In genomic region chr1:57423135-57424131, GRCh38 we compare ENCODE assay signal across 9 cellular contexts. TPM values are rescaled to one million over a fixed set of nuclear protein-coding genes. Genes with fewer than 3 reads are reported as not detected.
DNase-seq lines count a peak whose midpoint lies in the region; ATAC-seq, FAIRE-seq and TF ChIP-seq lines count a peak whose summit lies in the region.
"Had no signal": no experiment of that assay in that cellular context is flagged by ENCODE, and none has a peak within 500 bp of the region (broad histone marks: within the 10 kb centered on the region; RNA-seq: fewer than 3 reads in every experiment).

TSS of gene DAB1 (minus strand) at chr1:57424060. CDS start at chr1:57291030, 133,030 bp downstream.

- WGBS in A549 (ENCODE audit: missing lambda C conversion rate) = 24% methylated on average over 34 of the region's 85 CpGs
- 2% methylated on average over 85 of the region's 85 CpGs for WGBS in liver
- 1% methylated on average over 44 to 52 of the region's 85 CpGs for WGBS in tibial nerve, 2 donors

- H3K27ac ChIP-seq in A549 (no peak within 1 kb of the TSS), liver (ENCODE audit: low read depth in 1 of 2, low read length in 2 of 2) (no peak within 1 kb of the TSS), tibial nerve (peak within 1 kb of the TSS; percentile 42 to 84 (median 73))

- no peak for DNase-seq in A549 (ENCODE audit: low read depth in 1 of 2, low spot score in 1 of 2)
- DNase-seq in HFFc6 = no peak
- DNase-seq in cerebellum (ENCODE audit: low spot score) = peak; percentile 53
- DNase-seq in tibial nerve (ENCODE audit: low spot score in 2 of 2) = no peak

- no peak for TF ChIP-seq RAD21 in A549 (conservative IDR thresholded peaks at IDR 0.05 in 1 of 2, IDR thresholded peaks at IDR 0.05 in 1 of 2)
- TF ChIP-seq RAD21 in liver (IDR thresholded peaks at IDR 0.05) = no peak

- CTCF ChIA-PET in A549 (lab: Yijun Ruan, JAX) = interaction anchor here (0.7 to 1.7 kb wide), 2 partner anchors 12 to 601 kb away, joined by 3 to 5 read pairs; no protein-coding TSS in a partner anchor

- no peak within 1 kb of the TSS for H3K9ac ChIP-seq in liver (ENCODE audit: low read depth in 1 of 2, low read length in 2 of 2)

- H3K4me3 Mint-ChIP-seq in HFFc6 = peak within 1 kb of the TSS; percentile 86

- H3K36me3 Mint-ChIP-seq in HFFc6 (ENCODE audit: low read depth) = no peaks in the 10 kb centered on the region

- TF ChIP-seq POLR2A in A549 (IDR thresholded peaks at IDR 0.05; ENCODE audit: low read length) (no peak), tibial nerve (IDR thresholded peaks at IDR 0.05) (no peak)

- ATAC-seq in A549 = peak; percentile 66 to 69; a peak in 5 of 6 replicates
- ATAC-seq in GM18870 (IDR thresholded peaks at IDR 0.05; ENCODE audit: unreplicated experiment) = no peak
- ATAC-seq in GM18519 (IDR thresholded peaks at IDR 0.05; ENCODE audit: low FRiP score, unreplicated experiment) = no peak
- ATAC-seq in GM18502 (IDR thresholded peaks at IDR 0.05; ENCODE audit: poor library complexity, unreplicated experiment) = no peak

- POLR2A ChIA-PET in A549 (lab: Yijun Ruan, JAX) = no interaction called here

- no peak for FAIRE-seq in A549 (lab: Jason Lieb, UNC)

- H3K4me1 ChIP-seq in A549 = peaks cover 3% of the 10 kb centered on the region; the same call in 1 of the 3 replicates
- peaks cover 9 to 31% (median 26%) of the 10 kb centered on the region in 4 donors for H3K4me1 ChIP-seq in liver (ENCODE audit: control insufficient read depth in 4 of 4, insufficient read depth in 4 of 4, low read length in 3 of 4)
- H3K4me1 ChIP-seq in tibial nerve = peaks cover 0 to 28% (median 3%) of the 10 kb centered on the region in 4 donors

- TF ChIP-seq EP300 in A549 (IDR thresholded peaks at IDR 0.05) (no peak), tibial nerve (IDR thresholded peaks at IDR 0.05) (no peak)

- H3K4me2 ChIP-seq in A549 = peak within 1 kb of the TSS; percentile 82

- H3K27me3 ChIP-seq in liver (ENCODE audit: control insufficient read depth in 4 of 4, insufficient read depth in 4 of 4, low read length in 3 of 4) = peaks cover 0 to 13% (median 5%) of the 10 kb centered on the region in 4 donors
- peaks cover 0 to 51% of the 10 kb centered on the region in 2 donors for H3K27me3 ChIP-seq in tibial nerve

- H3K27me3 Mint-ChIP-seq in HFFc6 (ENCODE audit: insufficient read depth) = peaks cover 33% of the 10 kb centered on the region

- TF ChIP-seq CTCF in A549 (IDR thresholded peaks at IDR 0.05) = no peak
- TF ChIP-seq CTCF in HFFc6 (IDR thresholded peaks at IDR 0.05) = no peak
- TF ChIP-seq CTCF in liver (IDR thresholded peaks at IDR 0.05; ENCODE audit: low read depth, low read length, missing input control) = no peak
- no peak for TF ChIP-seq CTCF in tibial nerve (IDR thresholded peaks at IDR 0.05)

- peaks cover 21% of the 10 kb centered on the region for H3K4me1 Mint-ChIP-seq in HFFc6 (ENCODE audit: low read depth)

- no peaks in the 10 kb centered on the region for H3K9me3 Mint-ChIP-seq in HFFc6

- no peaks in the 10 kb centered on the region for H3K9me3 ChIP-seq in A549
- no peaks in the 10 kb centered on the region for H3K9me3 ChIP-seq in liver (ENCODE audit: control insufficient read depth in 4 of 4, low read length in 3 of 4)
- no peaks in the 10 kb centered on the region for H3K9me3 ChIP-seq in tibial nerve

- H3K36me3 ChIP-seq in liver (ENCODE audit: control insufficient read depth in 4 of 4, insufficient read depth in 3 of 4, low read depth in 1 of 4, low read length in 3 of 4) (no peaks in the 10 kb centered on the region), tibial nerve (no peaks in the 10 kb centered on the region)

- no peak within 1 kb of the TSS for H3K27ac Mint-ChIP-seq in HFFc6

- H3K4me3 ChIP-seq in A549 = peak within 1 kb of the TSS; percentile 36
- H3K4me3 ChIP-seq in liver (ENCODE audit: low read depth in 1 of 3, low read length in 3 of 3) = peak within 1 kb of the TSS; percentile 18 to 67 (median 67)
- H3K4me3 ChIP-seq in tibial nerve = peak within 1 kb of the TSS; percentile 34 to 60 (median 45)

TF ChIP-seq in A549, 52 proteins besides CTCF, POLR2A, EP300 and RAD21:
- TF ChIP-seq, protein P1, sequence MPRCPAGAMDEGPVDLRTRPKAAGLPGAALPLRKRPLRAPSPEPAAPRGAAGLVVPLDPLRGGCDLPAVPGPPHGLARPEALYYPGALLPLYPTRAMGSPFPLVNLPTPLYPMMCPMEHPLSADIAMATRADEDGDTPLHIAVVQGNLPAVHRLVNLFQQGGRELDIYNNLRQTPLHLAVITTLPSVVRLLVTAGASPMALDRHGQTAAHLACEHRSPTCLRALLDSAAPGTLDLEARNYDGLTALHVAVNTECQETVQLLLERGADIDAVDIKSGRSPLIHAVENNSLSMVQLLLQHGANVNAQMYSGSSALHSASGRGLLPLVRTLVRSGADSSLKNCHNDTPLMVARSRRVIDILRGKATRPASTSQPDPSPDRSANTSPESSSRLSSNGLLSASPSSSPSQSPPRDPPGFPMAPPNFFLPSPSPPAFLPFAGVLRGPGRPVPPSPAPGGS (IDR thresholded peaks at IDR 0.05) = no peak
- TF ChIP-seq RNF2 (IDR thresholded peaks at IDR 0.05; ENCODE audit: borderline replicate concordance, low read depth) (no peak), HOXB5 (CRISPR knock-in tag; IDR thresholded peaks at IDR 0.05) (no peak), EHF (CRISPR knock-in tag; IDR thresholded peaks at IDR 0.05) (no peak), HDAC2 (IDR thresholded peaks at IDR 0.05) (no peak), CHD4 (IDR thresholded peaks at IDR 0.05; ENCODE audit: borderline replicate concordance) (no peak), HEYL (CRISPR knock-in tag; IDR thresholded peaks at IDR 0.05) (no peak), CHD2 (IDR thresholded peaks at IDR 0.05; ENCODE audit: low read length, partially characterized antibody) (no peak), CBX8 (IDR thresholded peaks at IDR 0.05) (no peak)
- TF ChIP-seq, protein P2, sequence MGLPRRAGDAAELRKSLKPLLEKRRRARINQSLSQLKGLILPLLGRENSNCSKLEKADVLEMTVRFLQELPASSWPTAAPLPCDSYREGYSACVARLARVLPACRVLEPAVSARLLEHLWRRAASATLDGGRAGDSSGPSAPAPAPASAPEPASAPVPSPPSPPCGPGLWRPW (IDR thresholded peaks at IDR 0.05) = no peak

TF ChIP-seq in liver, 16 proteins besides CTCF, POLR2A, EP300 and RAD21:
- TF ChIP-seq FOXA1 (IDR thresholded peaks at IDR 0.05) (no peak), YY1 (IDR thresholded peaks at IDR 0.05) (no peak), RXRA (IDR thresholded peaks at IDR 0.05) (no peak), EGR1 (IDR thresholded peaks at IDR 0.05; ENCODE audit: low read depth in 2 of 2) (no peak), HNF4G (IDR thresholded peaks at IDR 0.05) (no peak)
- TF ChIP-seq, protein P3, sequence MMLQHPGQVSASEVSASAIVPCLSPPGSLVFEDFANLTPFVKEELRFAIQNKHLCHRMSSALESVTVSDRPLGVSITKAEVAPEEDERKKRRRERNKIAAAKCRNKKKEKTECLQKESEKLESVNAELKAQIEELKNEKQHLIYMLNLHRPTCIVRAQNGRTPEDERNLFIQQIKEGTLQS (IDR thresholded peaks at IDR 0.05) = no peak
TF ChIP-seq in liver: peak in this region for 0.

RNA-seq across cellular contexts. Expression of gene DAB1, which starts in this region (rescaled TPM):
- polyA plus RNA-seq in A549 (2011; rRNA removed) = not detected in 2 replicates
- polyA plus RNA-seq in A549 (2012; cell fraction: cytosol; rRNA removed) = not detected in 2 replicates
- polyA plus RNA-seq in A549 (2012; cell fraction: nucleus; rRNA removed) = not detected in 2 replicates
- not detected in 3 replicates for polyA plus RNA-seq in A549 (2017; fragmentation: RNase III; extraction: RNeasy Plus Mini Kit Qiagen cat#74134 plus additional on column Dnase treatment)
- polyA minus RNA-seq in A549 (2011; rRNA and poly(A)+ RNA removed) = not detected in 2 replicates
- 1 to 10 TPM in 1 of 6 experiments, under 1 TPM in 5; 0.13 to 1.2 (median 0.23) TPM for total RNA-seq in HFFc6 (2021; fragmentation: NEBNext Ultra II Directional; extraction: Animal tissue kit (Norgen Biotek cat#: 25700))
- 71.6 TPM for total RNA-seq in cerebellum
- 1 to 10 TPM; 1.0 to 1.7 TPM for total RNA-seq in liver
- 1 to 10 TPM in 1 of 2 donors, under 1 TPM in 1; 0.54 to 1.4 TPM for polyA plus RNA-seq in liver
- 1 to 10 TPM; 4.0 to 8.3 (median 4.4) TPM for total RNA-seq in tibial nerve
- total RNA-seq: activated CD8-positive, alpha-beta memory T cell treated with anti-CD3 and anti-CD28 coated beads for 36 hours had no signal

Comparison
In these comparisons a context has a peak if more than half of its experiments do, and no peak if none do; other contexts are left out.
1. Peak in ATAC-seq, H3K4me3 ChIP-seq and H3K4me2 ChIP-seq in A549; RNA of the gene not detected or under 1 TPM.
2. H3K27ac ChIP-seq: peak in tibial nerve (4 of 4); none in A549 (0 of 2) and liver (0 of 2).
3. Peak in every context shown above with its lines, with median percentiles within 50 percentile points of each other: H3K4me3 ChIP-seq.